In genomic region chr10:43160067-43160918, GRCh38 we compare ENCODE assay signal across 8 cellular contexts. TPM values are rescaled to one million over a fixed set of nuclear protein-coding genes. Genes with fewer than 3 reads are reported as not detected.
A peak's percentile ranks its signal among the peaks of the same experiment; 100 is the strongest.
DNase-seq lines count a peak whose midpoint lies in the region; ATAC-seq lines count a peak whose summit lies in the region.
"Had no signal": no experiment of that assay in that cellular context is flagged by ENCODE, and none has a peak within 500 bp of the region (broad histone marks: within the 10 kb centered on the region; RNA-seq: fewer than 3 reads in every experiment).

No MANE protein-coding gene starts in this region.

- H3K18ac ChIP-seq in mesenchymal stem cell (ENCODE audit: low read depth in 1 of 2, low read length in 2 of 2) = no peak overlapping the region

- WGBS in mesenchymal stem cell = 29% methylated on average over 1 of the region's 1 CpG

- no peak overlapping the region for H4K8ac ChIP-seq in mesenchymal stem cell (ENCODE audit: low read length)

- H3K23ac ChIP-seq in mesenchymal stem cell (ENCODE audit: low read length in 2 of 2) = no peak overlapping the region

- H3K27me3 ChIP-seq in mesenchymal stem cell (ENCODE audit: control insufficient read depth in 1 of 2, insufficient read depth in 1 of 2, low read length in 2 of 2) = no peaks in the 10 kb centered on the region

- no peaks in the 10 kb centered on the region for H3K9me3 ChIP-seq in mesenchymal stem cell (ENCODE audit: control insufficient read depth, low read length)

- peaks cover 4% of the 10 kb centered on the region for H3K4me1 ChIP-seq in mesenchymal stem cell (ENCODE audit: control insufficient read depth, insufficient read depth, low read depth, low read length)

- DNase-seq in activated T-cell treated with anti-CD3 and anti-CD28 coated beads for 4 hours (peak; percentile 30), mesenchymal stem cell (peak; percentile 37), posterior vena cava (ENCODE audit: low spot score) (no peak), NCI-H526 (lab: John Stamatoyannopoulos, UW) (no peak), NCI-H1694 treated with DMSO at 0.1 percent for 48 hours (lab: John Stamatoyannopoulos, UW) (no peak)

- peak overlapping the region; percentile 48 for H3K27ac ChIP-seq in mesenchymal stem cell (ENCODE audit: low read length, poor library complexity, severe bottlenecking)

- no peak overlapping the region for H2AK5ac ChIP-seq in mesenchymal stem cell (ENCODE audit: low read length, severe bottlenecking)

- H3K4ac ChIP-seq in mesenchymal stem cell (ENCODE audit: low read depth in 1 of 2, low read length in 2 of 2) = no peak overlapping the region

- H2BK5ac ChIP-seq in mesenchymal stem cell (ENCODE audit: low read depth, low read length, poor library complexity, severe bottlenecking) = no peak overlapping the region

- no peak overlapping the region for H2BK12ac ChIP-seq in mesenchymal stem cell (ENCODE audit: low read length in 2 of 2)

- H2AFZ ChIP-seq in mesenchymal stem cell (ENCODE audit: low read depth, low read length) = no peak overlapping the region

- peaks cover 31% of the 10 kb centered on the region for H3K79me1 ChIP-seq in mesenchymal stem cell (replicated peaks; ENCODE audit: low read length, poor library complexity, severe bottlenecking)

- H3K4me3 ChIP-seq in mesenchymal stem cell (ENCODE audit: insufficient read depth in 1 of 2, low read depth in 1 of 2, low read length in 2 of 2) = peak overlapping the region in 1 of 2 experiments; percentile 31

- peaks cover 4 to 38% of the 10 kb centered on the region in 2 experiments for H3K36me3 ChIP-seq in mesenchymal stem cell (ENCODE audit: control insufficient read depth in 1 of 2, insufficient read depth in 2 of 2, low read depth in 1 of 2, low read length in 2 of 2)

- H2BK15ac ChIP-seq in mesenchymal stem cell (ENCODE audit: low read depth, poor library complexity, severe bottlenecking) = no peak overlapping the region

- no peak overlapping the region for H3K14ac ChIP-seq in mesenchymal stem cell (ENCODE audit: low read length in 2 of 2)

- ATAC-seq in GM19025 (IDR thresholded peaks at IDR 0.05; ENCODE audit: low read depth, unreplicated experiment) (peak; percentile 58), HG03064 (IDR thresholded peaks at IDR 0.05; ENCODE audit: low read depth, unreplicated experiment) (peak; percentile 62)
- ATAC-seq: Panc1 had no signal

- no peak overlapping the region for H2BK120ac ChIP-seq in mesenchymal stem cell (ENCODE audit: low read depth, low read length)

- intact Hi-C loops in posterior vena cava (cut with DNase I) = no loop called here

- no peak overlapping the region for H4K91ac ChIP-seq in mesenchymal stem cell (ENCODE audit: low read length)

- peak overlapping the region; percentile 75 for H3K9ac ChIP-seq in mesenchymal stem cell (ENCODE audit: low read length)

- H3K4me2 ChIP-seq in mesenchymal stem cell (ENCODE audit: low read length, poor library complexity, severe bottlenecking) = no peak overlapping the region

RNA-seq across cellular contexts. Expression of gene CSGALNACT2, which starts 22.0 kb away (rescaled TPM):
- 35.5 TPM for polyA plus RNA-seq in mesenchymal stem cell (2013, experiment 1 of 2)
- 37.6 TPM for polyA plus RNA-seq in mesenchymal stem cell (2013, experiment 2 of 2)
- 10 to 100 TPM; 31.1 to 31.8 TPM for total RNA-seq in posterior vena cava

Comparison
In these comparisons a context has a peak if more than half of its experiments do, and no peak if none do; other contexts are left out.
1. DNase-seq: peak in activated T-cell treated with anti-CD3 and anti-CD28 coated beads for 4 hours (single experiment) and mesenchymal stem cell (single experiment); none in posterior vena cava (single experiment), NCI-H526 (0 of 2) and NCI-H1694 treated with DMSO at 0.1 percent for 48 hours (single experiment).